1 cellular context compared by ENCODE assay signal in the genomic region with DNA sequence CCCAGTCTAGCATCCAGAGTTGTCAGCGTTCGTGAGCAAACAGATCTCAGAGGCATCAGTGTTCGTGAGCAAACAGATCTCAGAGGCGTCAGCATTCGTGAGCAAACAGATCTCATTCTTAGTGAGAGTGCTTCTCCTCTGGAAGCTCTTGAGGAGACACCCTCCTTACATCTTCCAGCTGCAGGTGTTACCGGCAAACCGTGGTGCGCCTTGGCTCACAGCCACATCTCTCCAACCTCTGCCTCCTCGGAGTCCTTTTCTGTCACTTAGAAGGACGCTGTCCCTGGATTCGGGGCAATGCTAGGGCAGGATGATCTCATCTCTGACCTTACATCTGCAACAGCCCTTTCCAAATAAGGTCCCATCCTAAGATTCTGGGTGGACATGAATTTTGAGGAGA.
TF ChIP-seq lines count a peak whose summit lies in the region.

No MANE protein-coding gene starts in this region.

TF ChIP-seq in GM12878, 131 proteins besides CTCF, POLR2A, EP300 and RAD21:
- no peak for TF ChIP-seq SIX5 (IDR thresholded peaks at IDR 0.05; ENCODE audit: low read depth, low read length, severe bottlenecking)
- TF ChIP-seq SMAD5 (IDR thresholded peaks at IDR 0.05; ENCODE audit: low read depth), result no peak
- TF ChIP-seq, protein P1, sequence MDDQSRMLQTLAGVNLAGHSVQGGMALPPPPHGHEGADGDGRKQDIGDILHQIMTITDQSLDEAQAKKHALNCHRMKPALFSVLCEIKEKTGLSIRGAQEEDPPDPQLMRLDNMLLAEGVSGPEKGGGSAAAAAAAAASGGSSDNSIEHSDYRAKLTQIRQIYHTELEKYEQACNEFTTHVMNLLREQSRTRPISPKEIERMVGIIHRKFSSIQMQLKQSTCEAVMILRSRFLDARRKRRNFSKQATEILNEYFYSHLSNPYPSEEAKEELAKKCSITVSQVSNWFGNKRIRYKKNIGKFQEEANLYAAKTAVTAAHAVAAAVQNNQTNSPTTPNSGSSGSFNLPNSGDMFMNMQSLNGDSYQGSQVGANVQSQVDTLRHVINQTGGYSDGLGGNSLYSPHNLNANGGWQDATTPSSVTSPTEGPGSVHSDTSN (IDR thresholded peaks at IDR 0.05; ENCODE audit: insufficient replicate concordance, low read depth, low read length), result peak; percentile 62
- TF ChIP-seq, protein P2, sequence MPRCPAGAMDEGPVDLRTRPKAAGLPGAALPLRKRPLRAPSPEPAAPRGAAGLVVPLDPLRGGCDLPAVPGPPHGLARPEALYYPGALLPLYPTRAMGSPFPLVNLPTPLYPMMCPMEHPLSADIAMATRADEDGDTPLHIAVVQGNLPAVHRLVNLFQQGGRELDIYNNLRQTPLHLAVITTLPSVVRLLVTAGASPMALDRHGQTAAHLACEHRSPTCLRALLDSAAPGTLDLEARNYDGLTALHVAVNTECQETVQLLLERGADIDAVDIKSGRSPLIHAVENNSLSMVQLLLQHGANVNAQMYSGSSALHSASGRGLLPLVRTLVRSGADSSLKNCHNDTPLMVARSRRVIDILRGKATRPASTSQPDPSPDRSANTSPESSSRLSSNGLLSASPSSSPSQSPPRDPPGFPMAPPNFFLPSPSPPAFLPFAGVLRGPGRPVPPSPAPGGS (IDR thresholded peaks at IDR 0.05; ENCODE audit: borderline replicate concordance, insufficient read depth, low read depth, low read length, poor library complexity, severe bottlenecking), result peak; percentile 96
- TF ChIP-seq TCF3 (IDR thresholded peaks at IDR 0.05; ENCODE audit: borderline replicate concordance, insufficient read depth, low read depth, low read length), result 0 out of 2 replicates have a peak, but pooled peaks have one; percentile 43
- no peak for TF ChIP-seq BHLHE40 (IDR thresholded peaks at IDR 0.05; ENCODE audit: borderline replicate concordance in 1 of 2, low read depth in 2 of 2, low read length in 1 of 2)
- TF ChIP-seq, protein P3, sequence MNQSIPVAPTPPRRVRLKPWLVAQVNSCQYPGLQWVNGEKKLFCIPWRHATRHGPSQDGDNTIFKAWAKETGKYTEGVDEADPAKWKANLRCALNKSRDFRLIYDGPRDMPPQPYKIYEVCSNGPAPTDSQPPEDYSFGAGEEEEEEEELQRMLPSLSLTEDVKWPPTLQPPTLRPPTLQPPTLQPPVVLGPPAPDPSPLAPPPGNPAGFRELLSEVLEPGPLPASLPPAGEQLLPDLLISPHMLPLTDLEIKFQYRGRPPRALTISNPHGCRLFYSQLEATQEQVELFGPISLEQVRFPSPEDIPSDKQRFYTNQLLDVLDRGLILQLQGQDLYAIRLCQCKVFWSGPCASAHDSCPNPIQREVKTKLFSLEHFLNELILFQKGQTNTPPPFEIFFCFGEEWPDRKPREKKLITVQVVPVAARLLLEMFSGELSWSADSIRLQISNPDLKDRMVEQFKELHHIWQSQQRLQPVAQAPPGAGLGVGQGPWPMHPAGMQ (IDR thresholded peaks at IDR 0.05; ENCODE audit: borderline replicate concordance), result no peak
